9 cellular contexts compared by ENCODE assay signal in the genomic region with DNA sequence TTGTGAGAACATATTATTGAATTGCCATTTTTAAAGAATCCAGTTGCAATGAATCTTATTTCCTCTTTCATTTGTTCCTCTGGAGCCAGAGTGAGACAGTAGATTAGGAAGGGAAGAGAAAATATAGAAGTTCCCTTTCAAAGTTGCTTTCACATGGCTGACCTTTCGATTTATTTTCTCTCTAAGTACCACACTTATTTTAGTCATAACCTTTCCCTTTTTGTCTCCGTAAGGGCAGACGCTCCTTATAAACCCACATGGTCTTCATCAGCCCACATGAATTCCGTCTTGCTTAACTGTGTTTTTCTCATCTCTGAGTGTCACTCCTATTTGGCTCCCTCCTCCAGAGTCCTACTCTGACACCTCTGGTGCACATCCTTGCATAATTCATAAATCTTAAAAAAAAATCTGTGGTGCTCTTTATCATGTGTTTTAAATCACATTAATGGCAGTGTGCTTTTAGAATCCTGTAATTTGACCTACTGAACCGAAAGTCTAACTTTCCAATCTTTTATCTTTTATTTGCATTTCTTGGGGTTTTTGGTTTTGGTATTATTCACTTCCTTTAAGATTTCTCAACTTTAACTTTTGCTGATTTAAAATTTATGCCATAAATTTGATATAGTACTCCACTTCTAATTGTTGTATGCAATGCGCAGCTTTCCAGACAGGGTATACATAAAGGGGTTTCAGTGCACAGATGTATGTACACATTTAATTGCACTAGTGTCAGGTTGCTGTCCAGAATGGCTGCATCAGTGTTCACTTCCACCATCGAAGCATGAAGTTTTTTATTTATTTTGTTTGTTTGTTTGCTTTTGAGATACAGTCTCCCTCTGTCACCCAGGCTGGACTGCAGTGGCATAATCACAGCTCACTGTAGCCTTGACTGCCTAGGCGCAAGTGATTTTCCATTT. TPM values are rescaled to one million over a fixed set of nuclear protein-coding genes. Genes with fewer than 3 reads are reported as not detected.
DNase-seq lines count a peak whose midpoint lies in the region; ATAC-seq, FAIRE-seq and TF ChIP-seq lines count a peak whose summit lies in the region.
"Had no signal": no experiment of that assay in that cellular context is flagged by ENCODE, and none has a peak within 500 bp of the region (broad histone marks: within the 10 kb centered on the region; RNA-seq: fewer than 3 reads in every experiment).

No MANE protein-coding gene starts in this region.

- peak overlapping the region; percentile 21 for H3K4me3 ChIP-seq in CD4-positive, CD25-positive, alpha-beta regulatory T cell (ENCODE audit: low read depth, low read length)
- H3K4me3 ChIP-seq in fibroblast of lung (replicated peaks in 1 of 4; ENCODE audit: control extremely low read depth in 1 of 4, insufficient read depth in 1 of 4, low read depth in 3 of 4, low read length in 4 of 4) (no peak overlapping the region), small intestine (ENCODE audit: low read depth in 1 of 2, low read length in 2 of 2) (no peak overlapping the region), mesendoderm (ENCODE audit: low read length) (no peak overlapping the region)

- no peak overlapping the region for H3K27ac ChIP-seq in CD4-positive, CD25-positive, alpha-beta regulatory T cell (ENCODE audit: insufficient read depth, low read length, poor library complexity, severe bottlenecking)
- H3K27ac ChIP-seq in fibroblast of lung (ENCODE audit: insufficient read depth, low read length), result no peak overlapping the region
- no peak overlapping the region for H3K27ac ChIP-seq in small intestine (ENCODE audit: low read depth in 1 of 2, low read length in 1 of 2)
- H3K27ac ChIP-seq in mesendoderm (ENCODE audit: low read depth, low read length), result no peak overlapping the region

- no peak overlapping the region for H2BK120ac ChIP-seq in mesendoderm (ENCODE audit: low read depth, low read length)

- H3K56ac ChIP-seq in mesendoderm (ENCODE audit: low read length), result no peak overlapping the region

- H3K18ac ChIP-seq in mesendoderm (ENCODE audit: low read length), result no peak overlapping the region

- no peak overlapping the region for H2BK5ac ChIP-seq in mesendoderm (ENCODE audit: low read length)

- H3K9me3 ChIP-seq in CD4-positive, CD25-positive, alpha-beta regulatory T cell (ENCODE audit: control insufficient read depth in 2 of 2, low read length in 2 of 2), result peaks cover 6 to 7% of the 10 kb centered on the region in 2 experiments
- no peaks in the 10 kb centered on the region for H3K9me3 ChIP-seq in fibroblast of lung (ENCODE audit: control insufficient read depth, insufficient read depth, low read depth, low read length)
- H3K9me3 ChIP-seq in small intestine (ENCODE audit: control insufficient read depth, low read depth), result no peaks in the 10 kb centered on the region

- peak in 1 of 3 donors; percentile 9 for DNase-seq in CD4-positive, CD25-positive, alpha-beta regulatory T cell
- DNase-seq in NOMO-1 treated with dmso at 0.1 percent for 144 hours (lab: John Stamatoyannopoulos, UW; ENCODE audit: unreplicated experiment), result peak; percentile 66
- peak; percentile 34 to 44 for DNase-seq in fibroblast of lung (ENCODE audit: low read depth in 2 of 2)
- no peak for DNase-seq in small intestine
- DNase-seq in NCI-H774 (lab: John Stamatoyannopoulos, UW), result no peak
- no peak for DNase-seq in activated CD8-positive, alpha-beta memory T cell treated with anti-CD3 and anti-CD28 coated beads for 24 hours
- no peak for DNase-seq in mesendoderm

- H3K27me3 ChIP-seq in CD4-positive, CD25-positive, alpha-beta regulatory T cell (ENCODE audit: control insufficient read depth, insufficient read depth, low read length), result peaks cover 12% of the 10 kb centered on the region
- H3K27me3 ChIP-seq in fibroblast of lung (ENCODE audit: control insufficient read depth, insufficient read depth, low read length) (peaks cover 2% of the 10 kb centered on the region), small intestine (ENCODE audit: control insufficient read depth in 2 of 2, insufficient read depth in 2 of 2, low read length in 2 of 2) (no peaks in the 10 kb centered on the region), mesendoderm (ENCODE audit: insufficient read depth, low read length, poor library complexity) (no peaks in the 10 kb centered on the region)

- H2AK5ac ChIP-seq in mesendoderm (ENCODE audit: low read length), result no peak overlapping the region

- peaks cover 30% of the 10 kb centered on the region for H3K27me3 Mint-ChIP-seq in CD4-positive, CD25-positive, alpha-beta regulatory T cell
- H3K27me3 Mint-ChIP-seq: central memory CD8-positive, alpha-beta T cell had no signal

- no peak overlapping the region for H3K4ac ChIP-seq in mesendoderm (ENCODE audit: low read depth, low read length)

- no peaks in the 10 kb centered on the region for H4K20me1 ChIP-seq in fibroblast of lung (ENCODE audit: control insufficient read depth, extremely low read depth, insufficient read depth, low read length)

- no peak overlapping the region for H3K9ac ChIP-seq in fibroblast of lung (ENCODE audit: insufficient read depth, low read length)
- H3K9ac ChIP-seq in mesendoderm (ENCODE audit: low read length), result no peak overlapping the region

- no peak for TF ChIP-seq CTCF in fibroblast of lung (conservative IDR thresholded peaks at IDR 0.05 in 1 of 2, IDR thresholded peaks at IDR 0.05 in 1 of 2; ENCODE audit: low read depth in 1 of 2, low read length in 2 of 2)

- H3K4me1 ChIP-seq in CD4-positive, CD25-positive, alpha-beta regulatory T cell (ENCODE audit: control insufficient read depth, insufficient read depth, low read length, poor library complexity, severe bottlenecking), result peaks cover 9% of the 10 kb centered on the region
- H3K4me1 ChIP-seq in fibroblast of lung (ENCODE audit: control insufficient read depth, extremely low read depth, insufficient read depth, low read length) (no peaks in the 10 kb centered on the region), small intestine (ENCODE audit: control insufficient read depth in 2 of 2, insufficient read depth in 1 of 2, low read depth in 1 of 2, low read length in 1 of 2) (peaks cover 0 to 3% of the 10 kb centered on the region in 2 donors), mesendoderm (ENCODE audit: control insufficient read depth, low read depth, low read length) (no peaks in the 10 kb centered on the region)

- peaks cover 7 to 33% (median 22%) of the 10 kb centered on the region in 4 donors for H3K4me1 Mint-ChIP-seq in CD4-positive, CD25-positive, alpha-beta regulatory T cell

- no peak overlapping the region for H3K23ac ChIP-seq in mesendoderm (ENCODE audit: low read length)

- no peak overlapping the region for H4K5ac ChIP-seq in mesendoderm (ENCODE audit: low read length)

- peak overlapping the region; percentile 2 to 33 (median 16) for H3K27ac Mint-ChIP-seq in CD4-positive, CD25-positive, alpha-beta regulatory T cell

- H3K36me3 Mint-ChIP-seq in CD4-positive, CD25-positive, alpha-beta regulatory T cell, result no peaks in the 10 kb centered on the region

- ATAC-seq in CD4-positive, CD25-positive, alpha-beta regulatory T cell (ENCODE audit: low read depth in 2 of 2), result no peak
- peak; percentile 32 for ATAC-seq in GM21367 (IDR thresholded peaks at IDR 0.05; ENCODE audit: unreplicated experiment)

- H3K4me3 Mint-ChIP-seq in CD4-positive, CD25-positive, alpha-beta regulatory T cell, result peak overlapping the region in 2 of 4 donors; percentile 30 to 73
- H3K4me3 Mint-ChIP-seq: central memory CD8-positive, alpha-beta T cell had no signal

- H3K9me3 Mint-ChIP-seq in CD4-positive, CD25-positive, alpha-beta regulatory T cell, result peaks cover under 1 to 10% (median 7%) of the 10 kb centered on the region in 7 donors

- FAIRE-seq in small intestine (lab: Jason Lieb, UNC), result no peak

- H3K79me2 ChIP-seq in fibroblast of lung (ENCODE audit: control insufficient read depth, insufficient read depth, low read length) (no peaks in the 10 kb centered on the region), mesendoderm (ENCODE audit: control insufficient read depth, insufficient read depth, low read length) (no peaks in the 10 kb centered on the region)

- H2BK15ac ChIP-seq in mesendoderm (replicated peaks; ENCODE audit: low read depth), result no peak overlapping the region

- 56 to 68% (median 58%) methylated on average over 8 of the region's 8 CpGs for WGBS in small intestine, 3 donors
- no CpG with 5 or more reads among the region's 8 CpGs for WGBS in mesendoderm (ENCODE audit: extremely low coverage, insufficient coverage, low lambda C conversion rate)

- H2AFZ ChIP-seq in fibroblast of lung (ENCODE audit: low read length), result no peak overlapping the region

- no peaks in the 10 kb centered on the region for H3K36me3 ChIP-seq in CD4-positive, CD25-positive, alpha-beta regulatory T cell (ENCODE audit: control insufficient read depth, insufficient read depth, low read length)
- H3K36me3 ChIP-seq in fibroblast of lung (ENCODE audit: control insufficient read depth, insufficient read depth, low read length), result no peaks in the 10 kb centered on the region
- no peaks in the 10 kb centered on the region for H3K36me3 ChIP-seq in small intestine (ENCODE audit: control insufficient read depth in 2 of 2, insufficient read depth in 2 of 2, low read length in 2 of 2)
- no peaks in the 10 kb centered on the region for H3K36me3 ChIP-seq in mesendoderm (ENCODE audit: control insufficient read depth, insufficient read depth, low read length)

- no peaks in the 10 kb centered on the region for H3K79me1 ChIP-seq in mesendoderm (ENCODE audit: low read length)

- H3K4me2 ChIP-seq in fibroblast of lung (ENCODE audit: extremely low read depth, insufficient read depth, low read length), result no peak overlapping the region
- no peak overlapping the region for H3K4me2 ChIP-seq in mesendoderm (ENCODE audit: low read length)

- no peak overlapping the region for H4K8ac ChIP-seq in mesendoderm (ENCODE audit: low read depth, low read length)

RNA-seq across cellular contexts. Expression of a gene that starts 38.6 kb away (rescaled TPM):
- total RNA-seq in CD4-positive, CD25-positive, alpha-beta regulatory T cell, result not detected
- polyA plus RNA-seq in CD4-positive, CD25-positive, alpha-beta regulatory T cell, result 1 to 10 TPM in 2 of 4 donors, under 1 TPM in 1, not detected in 1; 0.57 to 2.3 (median 1.3) TPM
- total RNA-seq in fibroblast of lung, result 2.8 and 5.0 TPM in 2 replicates
- polyA plus RNA-seq in fibroblast of lung (0.80 and 1.7 TPM in 2 replicates), small intestine (1 to 10 TPM; 1.1 to 2.5 (median 2.2) TPM)
- 0.87 and 1.0 TPM in 2 replicates for polyA plus RNA-seq in fibroblast of lung (2012)
- 1.3 TPM in 1 of 2 replicates, not detected in the other for polyA minus RNA-seq in fibroblast of lung (ENCODE audit: low replicate concordance)
- 0.42 TPM for polyA plus RNA-seq in mesendoderm (2013, experiment 1 of 2)
- 0.62 TPM for polyA plus RNA-seq in mesendoderm (2013, experiment 2 of 2)

Comparison
In these comparisons a context has a peak if more than half of its experiments do, and no peak if none do; other contexts are left out.
1. DNase-seq: peak in NOMO-1 treated with dmso at 0.1 percent for 144 hours (single experiment) and fibroblast of lung (2 of 2); none in small intestine (single experiment), NCI-H774 (single experiment), activated CD8-positive, alpha-beta memory T cell treated with anti-CD3 and anti-CD28 coated beads for 24 hours (single experiment) and mesendoderm (single experiment).